In the genomic region with DNA sequence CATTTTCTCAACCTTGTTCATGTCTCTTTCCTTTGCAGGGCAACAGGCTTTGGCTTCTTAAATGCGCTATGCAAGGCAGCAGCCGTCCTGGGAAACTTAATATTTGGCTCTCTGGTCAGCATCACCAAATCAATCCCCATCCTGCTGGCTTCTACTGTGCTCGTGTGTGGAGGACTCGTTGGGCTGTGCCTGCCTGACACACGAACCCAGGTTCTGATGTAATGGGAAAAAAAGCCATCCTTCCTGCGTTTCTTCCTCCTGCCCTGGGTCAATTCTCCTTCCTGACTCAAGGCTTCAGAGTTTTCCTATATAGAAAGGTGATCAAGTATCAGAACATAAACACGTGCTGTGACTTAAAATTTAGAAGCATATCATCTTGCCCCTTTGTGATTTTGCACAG, we compare ENCODE assay signal across 14 cellular contexts.
DNase-seq lines count a peak whose midpoint lies in the region; ATAC-seq and TF ChIP-seq lines count a peak whose summit lies in the region.
"Had no signal": no experiment of that assay in that cellular context is flagged by ENCODE, and none has a peak within 500 bp of the region (broad histone marks: within the 10 kb centered on the region; RNA-seq: fewer than 3 reads in every experiment).

No MANE protein-coding gene starts in this region.

- no peak overlapping the region for H3K27ac ChIP-seq in iPS-20b (ENCODE audit: low read length)
- H3K27ac ChIP-seq in spleen: peak overlapping the region in 5 of 8 donors; percentile 63 to 90 (median 76)
- no peak overlapping the region for H3K27ac ChIP-seq in Karpas-422 (ENCODE audit: low read length)
- H3K27ac ChIP-seq: PC-9 had no signal

- H3K36me3 Mint-ChIP-seq in activated T-cell treated with anti-CD3 and anti-CD28 coated beads, Interleukin-2, amount 50 U/mL, for 72 hours (ENCODE audit: insufficient read depth in 2 of 2): peaks cover 4 to 10% of the 10 kb centered on the region in 2 donors
- H3K36me3 Mint-ChIP-seq in T-helper 1 cell treated with Interleukin-12 subunit alpha and Interleukin-12 subunit beta and Interleukin-4 antibody, amounts not matched to agents 30 μg/mL and 1 μg/mL, for 36 hours (ENCODE audit: low read depth): peaks cover 18% of the 10 kb centered on the region

- H3K9ac ChIP-seq in iPS-20b (ENCODE audit: low read depth, low read length) (no peak overlapping the region), Karpas-422 (ENCODE audit: low read length) (no peak overlapping the region)

- H3K9me3 Mint-ChIP-seq in activated T-cell treated with anti-CD3 and anti-CD28 coated beads, Interleukin-2, amount 50 U/mL, for 72 hours: peaks cover 0 to 10% of the 10 kb centered on the region in 2 donors
- H3K9me3 Mint-ChIP-seq in T-helper 1 cell treated with Interleukin-12 subunit alpha and Interleukin-12 subunit beta and Interleukin-4 antibody, amounts not matched to agents 30 μg/mL and 1 μg/mL, for 36 hours: peaks cover 19% of the 10 kb centered on the region

- H3K27me3 ChIP-seq in iPS-20b (ENCODE audit: insufficient read depth, low read length) (peaks cover 6% of the 10 kb centered on the region; the same call in 1 of the 2 replicates), spleen (replicated peaks in 1 of 7) (no peaks in the 10 kb centered on the region), Karpas-422 (ENCODE audit: low read length) (no peaks in the 10 kb centered on the region)
- H3K27me3 ChIP-seq: esophagus muscularis mucosa had no signal

- H3K27me3 Mint-ChIP-seq in activated T-cell treated with anti-CD3 and anti-CD28 coated beads, Interleukin-2, amount 50 U/mL, for 72 hours (ENCODE audit: low read depth): no peaks in the 10 kb centered on the region
- H3K27me3 Mint-ChIP-seq in T-helper 1 cell treated with Interleukin-12 subunit alpha and Interleukin-12 subunit beta and Interleukin-4 antibody, amounts not matched to agents 30 μg/mL and 1 μg/mL, for 36 hours (ENCODE audit: low read depth): no peaks in the 10 kb centered on the region

- peaks cover 36% of the 10 kb centered on the region for H3K4me1 ChIP-seq in iPS-20b (ENCODE audit: insufficient read depth, low read length)
- H3K4me1 ChIP-seq in spleen: peaks cover 9 to 33% (median 25%) of the 10 kb centered on the region in 6 donors
- H3K4me1 ChIP-seq in Karpas-422 (ENCODE audit: low read length): no peaks in the 10 kb centered on the region

- peak overlapping the region; percentile 61; the same call in 1 of the 2 replicates for H3K4me3 ChIP-seq in iPS-20b (ENCODE audit: low read length)
- no peak overlapping the region for H3K4me3 ChIP-seq in spleen
- H3K4me3 ChIP-seq in Karpas-422 (ENCODE audit: low read length): no peak overlapping the region
- H3K4me3 ChIP-seq: esophagus muscularis mucosa, PC-9 had no signal

- H3K9me2 ChIP-seq in Karpas-422 (replicated peaks; ENCODE audit: insufficient read depth, low read length): no peaks in the 10 kb centered on the region

- H2AFZ ChIP-seq in Karpas-422 (ENCODE audit: low read length): no peak overlapping the region
- H2AFZ ChIP-seq: PC-9 had no signal

- TF ChIP-seq POLR2A in spleen (IDR thresholded peaks at IDR 0.05): no peak

- H4K20me1 ChIP-seq in Karpas-422 (ENCODE audit: insufficient read depth, low read depth, low read length): no peaks in the 10 kb centered on the region

- no peak for ATAC-seq in activated T-cell treated with anti-CD3 and anti-CD28 coated beads, Interleukin-2, amount 50 U/mL, for 72 hours (replicated peaks in 1 of 2)
- ATAC-seq in left cardiac atrium: no peak

- peak in 1 of 2 donors; percentile 6 for DNase-seq in activated T-cell treated with anti-CD3 and anti-CD28 coated beads, Interleukin-2, amount 50 U/mL, for 72 hours
- DNase-seq in activated T-cell treated with anti-CD3 and anti-CD28 coated beads, Interleukin-2, amount 50 U/mL, for 48 hours: no peak
- DNase-seq in spleen: no peak
- no peak for DNase-seq in Karpas-422
- DNase-seq in left cardiac atrium: no peak
- no peak for DNase-seq in DMS79 (lab: John Stamatoyannopoulos, UW)
- DNase-seq: amniotic stem cell, EL, NCI-H1105 treated with DMSO at 0.1 percent for 48 hours, PC-9, posterior cingulate gyrus had no signal

- H3K4me3 Mint-ChIP-seq in activated T-cell treated with anti-CD3 and anti-CD28 coated beads, Interleukin-2, amount 50 U/mL, for 72 hours: peak overlapping the region; percentile 63 to 87
- peak overlapping the region; percentile 63 for H3K4me3 Mint-ChIP-seq in T-helper 1 cell treated with Interleukin-12 subunit alpha and Interleukin-12 subunit beta and Interleukin-4 antibody, amounts not matched to agents 30 μg/mL and 1 μg/mL, for 36 hours

- H3K27ac Mint-ChIP-seq in activated T-cell treated with anti-CD3 and anti-CD28 coated beads, Interleukin-2, amount 50 U/mL, for 72 hours: peak overlapping the region; percentile 95
- peak overlapping the region; percentile 94 for H3K27ac Mint-ChIP-seq in T-helper 1 cell treated with Interleukin-12 subunit alpha and Interleukin-12 subunit beta and Interleukin-4 antibody, amounts not matched to agents 30 μg/mL and 1 μg/mL, for 36 hours

- 36 to 52% (median 43%) methylated on average over 7 of the region's 7 CpGs for WGBS in spleen, 5 donors

- no peak overlapping the region for H3K4me2 ChIP-seq in Karpas-422 (ENCODE audit: low read depth, low read length, poor library complexity, severe bottlenecking)
- H3K4me2 ChIP-seq: PC-9 had no signal

- no peaks in the 10 kb centered on the region for H3K79me2 ChIP-seq in Karpas-422 (ENCODE audit: low read length)

- H3K9me3 ChIP-seq in iPS-20b (ENCODE audit: insufficient read depth, low read depth, low read length): no peaks in the 10 kb centered on the region
- H3K9me3 ChIP-seq in spleen: peaks cover 0 to 13% (median 6%) of the 10 kb centered on the region in 8 donors
- H3K9me3 ChIP-seq in Karpas-422 (ENCODE audit: low read length): no peaks in the 10 kb centered on the region

- no peaks in the 10 kb centered on the region for H3K36me3 ChIP-seq in iPS-20b (ENCODE audit: insufficient read depth, low read depth, low read length)
- no peaks in the 10 kb centered on the region for H3K36me3 ChIP-seq in spleen
- no peaks in the 10 kb centered on the region for H3K36me3 ChIP-seq in Karpas-422 (ENCODE audit: insufficient read depth, low read length)
- H3K36me3 ChIP-seq: esophagus muscularis mucosa had no signal

- TF ChIP-seq CTCF in spleen (IDR thresholded peaks at IDR 0.05 in 8 of 11, conservative IDR thresholded peaks at IDR 0.05 in 3 of 11): no peak

- H3K4me1 Mint-ChIP-seq in activated T-cell treated with anti-CD3 and anti-CD28 coated beads, Interleukin-2, amount 50 U/mL, for 72 hours (ENCODE audit: low read depth): peaks cover 43% of the 10 kb centered on the region
- peaks cover 58% of the 10 kb centered on the region for H3K4me1 Mint-ChIP-seq in T-helper 1 cell treated with Interleukin-12 subunit alpha and Interleukin-12 subunit beta and Interleukin-4 antibody, amounts not matched to agents 30 μg/mL and 1 μg/mL, for 36 hours (ENCODE audit: low read depth)

- intact Hi-C loops in spleen (cut with DNase I; ENCODE audit: low total_unique reads): no loop called here
- intact Hi-C loops in left cardiac atrium (cut with DNase I): no loop called here

Comparison
In these comparisons a context has a peak if more than half of its experiments do, and no peak if none do; other contexts are left out.
1. H3K27ac ChIP-seq: peak in spleen (5 of 8); none in iPS-20b (single experiment) and Karpas-422 (single experiment).